7 cellular contexts compared by ENCODE assay signal in genomic region chr14:54946500-54946899, GRCh38.
"Had no signal": no experiment of that assay in that cellular context is flagged by ENCODE, and none has a peak within 500 bp of the region (broad histone marks: within the 10 kb centered on the region; RNA-seq: fewer than 3 reads in every experiment).

No MANE protein-coding gene starts in this region.

- FAIRE-seq: H1, H54 had no signal

- H2AFZ ChIP-seq: GM23338 had no signal

- H3K27ac ChIP-seq: HL-60 had no signal

- H3K9me3 Mint-ChIP-seq: IgD-negative memory B cell had no signal

- H3K27me3 Mint-ChIP-seq: IgD-negative memory B cell had no signal

- H3K4me3 ChIP-seq: GM23338 had no signal

- DNase-seq: H9, KG1 had no signal

- H3K4me3 Mint-ChIP-seq: GM23338, H9 had no signal

- H3K4me2 ChIP-seq: GM23338 had no signal

- ATAC-seq: GM23338 had no signal

- H3K27ac Mint-ChIP-seq: GM23338, H9 had no signal
